ENCODE assay signal across 9 cellular contexts in genomic region chr2:109242654-109243331, GRCh38.
A peak's percentile ranks its signal among the peaks of the same experiment; 100 is the strongest.
DNase-seq lines count a peak whose midpoint lies in the region; ATAC-seq, FAIRE-seq and TF ChIP-seq lines count a peak whose summit lies in the region.
"Had no signal": no experiment of that assay in that cellular context is flagged by ENCODE, and none has a peak within 500 bp of the region (broad histone marks: within the 10 kb centered on the region; RNA-seq: fewer than 3 reads in every experiment).

No MANE protein-coding gene starts in this region.

- FAIRE-seq in HTR-8/SVneo (lab: Jason Lieb, UNC) (peak; percentile 71), bronchial epithelial cell (lab: Jason Lieb, UNC) (no peak), GM12892 (lab: Jason Lieb, UNC) (no peak)
- FAIRE-seq: endometrium had no signal

- no peak for TF ChIP-seq CTCF in bronchial epithelial cell (IDR thresholded peaks at IDR 0.05; ENCODE audit: insufficient read depth, low read length, severe bottlenecking)

- peaks cover 5% of the 10 kb centered on the region for H3K27me3 ChIP-seq in bronchial epithelial cell (ENCODE audit: control insufficient read depth, insufficient read depth, low read length)

- H3K27ac ChIP-seq in temporal lobe (ENCODE audit: low read depth, low read length), result peak overlapping the region; percentile 36

- no peak for TF ChIP-seq POLR2A in GM12892 (IDR thresholded peaks at IDR 0.05; ENCODE audit: low read depth, low read length)

- H3K4me3 ChIP-seq in bronchial epithelial cell (ENCODE audit: low read depth, low read length), result no peak overlapping the region

- DNase-seq in HTR-8/SVneo (ENCODE audit: insufficient read length, low spot score), result peak; percentile 49
- DNase-seq in bronchial epithelial cell (ENCODE audit: low read depth), result peak; percentile 47
- no peak for DNase-seq in left lobe of liver (ENCODE audit: low spot score)
- no peak for DNase-seq in GM12892 (ENCODE audit: insufficient read length)
- DNase-seq in stimulated activated CD4-positive, alpha-beta T cell treated with anti-CD3 and anti-CD28 coated beads, Interleukin-15, amount 100 ng/mL, for 24 hours, result no peak
- DNase-seq in cerebellar cortex (ENCODE audit: low spot score), result no peak

- no peaks in the 10 kb centered on the region for H3K36me3 ChIP-seq in bronchial epithelial cell (ENCODE audit: control insufficient read depth, insufficient read depth, low read length)

- ATAC-seq in left lobe of liver (peak; percentile 93), GM18858 (IDR thresholded peaks at IDR 0.05; ENCODE audit: unreplicated experiment) (no peak)

Comparison
In these comparisons a context has a peak if more than half of its experiments do, and no peak if none do; other contexts are left out.
1. DNase-seq: peak in HTR-8/SVneo (single experiment) and bronchial epithelial cell (single experiment); none in left lobe of liver (single experiment), GM12892 (single experiment), stimulated activated CD4-positive, alpha-beta T cell treated with anti-CD3 and anti-CD28 coated beads, Interleukin-15, amount 100 ng/mL, for 24 hours (single experiment) and cerebellar cortex (single experiment).